Comparison of ENCODE assay signal across 1 cellular context in genomic region chr17:17305282-17305801, GRCh38.
TF ChIP-seq lines count a peak whose summit lies in the region.

No MANE protein-coding gene starts in this region.

TF ChIP-seq in GM12878, 131 proteins besides CTCF, POLR2A, EP300 and RAD21 (continues in another document):
- TF ChIP-seq MTA3 (IDR thresholded peaks at IDR 0.05; ENCODE audit: borderline replicate concordance, low read length) (no peak), TCF7 (IDR thresholded peaks at IDR 0.05; ENCODE audit: borderline replicate concordance) (no peak), PBX3 (IDR thresholded peaks at IDR 0.05; ENCODE audit: insufficient replicate concordance, low read depth, low read length) (peak; percentile 78), CREM (IDR thresholded peaks at IDR 0.05; ENCODE audit: low read depth) (peak; percentile 22; the same call in 1 of the 2 replicates), BHLHE40 (IDR thresholded peaks at IDR 0.05; ENCODE audit: borderline replicate concordance in 1 of 2, low read depth in 2 of 2, low read length in 1 of 2) (peak; percentile 42 to 75; a peak in 3 of 4 replicates), ATF3 (IDR thresholded peaks at IDR 0.05; ENCODE audit: borderline replicate concordance, extremely low read depth, low read depth, low read length) (peak; percentile 69; the same call in 1 of the 2 replicates), SIN3A (IDR thresholded peaks at IDR 0.05; ENCODE audit: low read depth, low read length) (peak; percentile 97), YY1 (IDR thresholded peaks at IDR 0.05; ENCODE audit: low read depth, low read length) (no peak), POLR2AphosphoS5 (IDR thresholded peaks at IDR 0.05; ENCODE audit: low read length) (peak; percentile 57; the same call in 1 of the 2 replicates), ATF7 (IDR thresholded peaks at IDR 0.05; ENCODE audit: low read depth) (0 out of 2 replicates have a peak, but pooled peaks have one; percentile 13), PAX5 (IDR thresholded peaks at IDR 0.05; ENCODE audit: borderline replicate concordance, low read depth, low read length) (no peak), DPF2 (IDR thresholded peaks at IDR 0.05) (no peak), TCF3 (IDR thresholded peaks at IDR 0.05; ENCODE audit: borderline replicate concordance, insufficient read depth, low read depth, low read length) (no peak; the same call in 1 of the 2 replicates), IRF4 (IDR thresholded peaks at IDR 0.05; ENCODE audit: low read depth, low read length) (no peak), RAD51 (IDR thresholded peaks at IDR 0.05) (peak; percentile 95), CREB1 (IDR thresholded peaks at IDR 0.05; ENCODE audit: low read depth) (no peak; the same call in 1 of the 2 replicates), BRCA1 (IDR thresholded peaks at IDR 0.05; ENCODE audit: low read depth, low read length) (no peak), ZNF687 (IDR thresholded peaks at IDR 0.05) (peak; percentile 63; the same call in 1 of the 2 replicates), RELA (IDR thresholded peaks at IDR 0.05; ENCODE audit: borderline replicate concordance, partially characterized antibody) (peak; percentile 19), CHD1 (IDR thresholded peaks at IDR 0.05; ENCODE audit: low read depth, low read length) (no peak), SPI1 (IDR thresholded peaks at IDR 0.05; ENCODE audit: borderline replicate concordance, insufficient read depth, low read depth, low read length) (peak; percentile 53; the same call in 1 of the 2 replicates), CHD2 (IDR thresholded peaks at IDR 0.05; ENCODE audit: borderline replicate concordance, low read depth, low read length) (0 out of 2 replicates have a peak, but pooled peaks have one; percentile 20), SKIL (IDR thresholded peaks at IDR 0.05; ENCODE audit: low read depth, poor library complexity, severe bottlenecking) (no peak), ZBTB11 (CRISPR knock-in tag; IDR thresholded peaks at IDR 0.05) (no peak), MEF2B (IDR thresholded peaks at IDR 0.05; ENCODE audit: partially characterized antibody, poor library complexity, severe bottlenecking) (peak; percentile 18), TCF12 (IDR thresholded peaks at IDR 0.05; ENCODE audit: low read depth, low read length) (peak; percentile 78), ELK1 (IDR thresholded peaks at IDR 0.05; ENCODE audit: low read depth, low read length) (no peak), EZH2 (IDR thresholded peaks at IDR 0.05; ENCODE audit: borderline replicate concordance, control insufficient read depth, low read depth, low read length) (no peak), KLF5 (IDR thresholded peaks at IDR 0.05; ENCODE audit: partially characterized antibody) (no peak), BCL3 (IDR thresholded peaks at IDR 0.05; ENCODE audit: borderline replicate concordance, insufficient read depth, low read depth, low read length, poor library complexity, severe bottlenecking) (no peak), NKRF (conservative IDR thresholded peaks at IDR 0.05) (peak; percentile 93), BCLAF1 (IDR thresholded peaks at IDR 0.05) (no peak), HCFC1 (IDR thresholded peaks at IDR 0.05; ENCODE audit: low read length) (peak; percentile 26; the same call in 1 of the 2 replicates), MAX (IDR thresholded peaks at IDR 0.05; ENCODE audit: low read depth, low read length) (peak; percentile 94), TAF1 (IDR thresholded peaks at IDR 0.05; ENCODE audit: borderline replicate concordance, low read depth, low read length) (peak; percentile 38; the same call in 1 of the 2 replicates), EGR1 (IDR thresholded peaks at IDR 0.05; ENCODE audit: borderline replicate concordance in 1 of 2, low read depth in 2 of 2, low read length in 2 of 2) (peak in 1 of 2 experiments; percentile 56; a peak in 1 of 3 replicates), SMC3 (IDR thresholded peaks at IDR 0.05; ENCODE audit: borderline replicate concordance, low read length) (no peak), POLR2AphosphoS2 (IDR thresholded peaks at IDR 0.05; ENCODE audit: low read depth, low read length) (0 out of 2 replicates have a peak, but pooled peaks have one; percentile 51), TARDBP (IDR thresholded peaks at IDR 0.05; ENCODE audit: borderline replicate concordance) (no peak), CBFB (IDR thresholded peaks at IDR 0.05; ENCODE audit: low read depth) (no peak)
